ENCODE assay signal across 25 cellular contexts in genomic region chr2:172856561-172856960, GRCh38.
"Had no signal": no experiment of that assay in that cellular context is flagged by ENCODE, and none has a peak within 500 bp of the region (broad histone marks: within the 10 kb centered on the region; RNA-seq: fewer than 3 reads in every experiment).

No MANE protein-coding gene starts in this region.

- H3K4me1 Mint-ChIP-seq: T-cell had no signal

- H3K36me3 ChIP-seq: left lung, pancreas, right atrium auricular region, SJCRH30, thoracic aorta, upper lobe of left lung had no signal

- DNase-seq: activated CD4-positive, alpha-beta T cell treated with anti-CD3 and anti-CD28 coated beads, Interleukin-2, amount 50 U/mL, for 1 hour; activated CD8-positive, alpha-beta T cell treated with anti-CD3 and anti-CD28 coated beads, Interleukin-2, amount 10 ng/mL, durations not matched to agents 7 days and 5 days; activated naive CD4-positive, alpha-beta T cell treated with Interleukin-2 at 50 U/mL for 16 hours; activated T-cell treated with anti-CD3 and anti-CD28 coated beads, Interleukin-2, amount 50 U/mL, for 1 hour; effector CD4-positive, alpha-beta T cell; erythroblast; hypothalamus; left lung; mammary epithelial cell; midbrain; nephron progenitor cell; pancreas; psoas muscle; SJCRH30; stimulated activated CD4-positive, alpha-beta T cell treated with anti-CD3 and anti-CD28 coated beads, Interleukin-12 subunit alpha, Interleukin-12 subunit beta, amount 100 ng/mL, for 4 hours; T-cell; upper lobe of left lung had no signal

- H3K9me3 Mint-ChIP-seq: dendritic cell treated with granulocyte-macrophage colony-stimulating factor and Interleukin-4, amounts not matched to agents 40 ng/mL and 50 ng/mL, for 4 days; T-helper 2 cell treated with Interferon-gamma antibody and Interleukin-4, amounts not matched to agents 5 μg/mL and 100 μg/mL, for 36 hours had no signal

- H3K36me3 Mint-ChIP-seq: T-cell had no signal

- H3K27ac ChIP-seq: left lung, psoas muscle, right atrium auricular region, SJCRH30, thoracic aorta, VCaP had no signal

- H3K27me3 ChIP-seq: left lung, pancreas, right atrium auricular region, SJCRH30, upper lobe of left lung had no signal

- H3K27ac Mint-ChIP-seq: activated CD8-positive, alpha-beta T cell treated with anti-CD3 and anti-CD28 coated beads, Interleukin-2, amount 10 ng/mL, durations not matched to agents 7 days and 5 days; dendritic cell treated with granulocyte-macrophage colony-stimulating factor and Interleukin-4, amounts not matched to agents 40 ng/mL and 50 ng/mL, for 4 days; T-cell; T-helper 2 cell treated with Interferon-gamma antibody and Interleukin-4, amounts not matched to agents 5 μg/mL and 100 μg/mL, for 36 hours had no signal

- H3K4me3 ChIP-seq: left lung, pancreas, psoas muscle, right atrium auricular region, SJCRH30, thoracic aorta, upper lobe of left lung had no signal

- FAIRE-seq: endometrium, frontal cortex had no signal

- H3K9me3 ChIP-seq: pancreas, psoas muscle, right atrium auricular region, thoracic aorta had no signal

- H3K4me1 ChIP-seq: left lung had no signal

- ATAC-seq: activated CD4-positive, CD25-positive, alpha-beta regulatory T cell treated with anti-CD3 and anti-CD28 coated beads, Interleukin-2, amount 50 U/mL, for 24 hours; activated CD8-positive, alpha-beta T cell treated with anti-CD3 and anti-CD28 coated beads, Interleukin-2, amount 10 ng/mL, durations not matched to agents 7 days and 5 days; left lung; psoas muscle; T-cell had no signal

- H3K4me3 Mint-ChIP-seq: activated CD8-positive, alpha-beta T cell treated with anti-CD3 and anti-CD28 coated beads, Interleukin-2, amount 10 ng/mL, durations not matched to agents 7 days and 5 days; dendritic cell treated with granulocyte-macrophage colony-stimulating factor and Interleukin-4, amounts not matched to agents 40 ng/mL and 50 ng/mL, for 4 days; nephron progenitor cell; T-cell; T-helper 2 cell treated with Interferon-gamma antibody and Interleukin-4, amounts not matched to agents 5 μg/mL and 100 μg/mL, for 36 hours had no signal
